ENCODE assay signal across 8 cellular contexts in the genomic region with DNA sequence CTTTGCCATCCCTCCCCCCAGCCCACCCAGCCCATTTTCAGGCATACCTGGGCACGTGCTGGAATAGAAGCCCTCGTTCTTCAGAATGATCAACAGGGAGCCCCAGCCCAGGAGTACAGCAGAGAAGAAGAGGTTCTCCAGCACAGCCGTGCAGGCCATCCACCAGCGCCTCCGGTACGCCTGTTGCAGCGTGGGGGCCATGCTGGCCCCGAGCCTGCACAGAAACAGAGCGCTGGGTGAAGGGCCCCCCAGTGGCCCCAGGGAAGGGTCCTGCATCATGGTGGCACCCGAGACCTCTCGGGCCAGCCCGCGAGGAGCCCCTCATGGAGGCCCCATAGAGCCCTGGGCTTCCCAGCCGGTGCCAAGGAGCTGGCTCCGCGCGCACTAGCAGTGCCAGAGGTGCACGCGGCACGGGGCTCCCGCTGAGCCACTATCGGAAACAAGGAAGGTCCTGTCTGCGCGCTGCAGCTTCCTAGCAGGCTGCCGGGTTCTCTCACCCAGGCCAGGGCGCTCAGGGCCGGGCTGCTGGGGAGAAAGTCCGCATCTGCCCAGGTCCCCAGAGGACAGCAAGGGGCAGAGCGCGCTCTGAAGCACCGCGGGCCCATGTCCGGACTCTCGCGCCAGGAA. TPM values are rescaled to one million over a fixed set of nuclear protein-coding genes. Genes with fewer than 3 reads are reported as not detected.
DNase-seq lines count a peak whose midpoint lies in the region; ATAC-seq and TF ChIP-seq lines count a peak whose summit lies in the region.

No MANE protein-coding gene starts in this region.

- H3K9me3 Mint-ChIP-seq in CD8-positive, alpha-beta T cell: no peaks in the 10 kb centered on the region
- H3K9me3 Mint-ChIP-seq in naive B cell (no peaks in the 10 kb centered on the region), type B pancreatic cell (no peaks in the 10 kb centered on the region)

- peak overlapping the region; percentile 48 for H3K27ac ChIP-seq in CD8-positive, alpha-beta T cell (ENCODE audit: low read depth, low read length)

- H3K4me3 ChIP-seq in CD8-positive, alpha-beta T cell (ENCODE audit: low read depth, low read length): peak overlapping the region; percentile 82
- H3K4me3 ChIP-seq in Jurkat, Clone E6-1 (ENCODE audit: low read length): peak overlapping the region; percentile 84
- H3K4me3 ChIP-seq in epithelial cell of proximal tubule (ENCODE audit: low read depth, low read length): peak overlapping the region; percentile 76

- H3K4me3 Mint-ChIP-seq in CD8-positive, alpha-beta T cell: peak overlapping the region; percentile 98
- peak overlapping the region; percentile 91 to 99 (median 97) for H3K4me3 Mint-ChIP-seq in naive B cell
- peak overlapping the region; percentile 92 for H3K4me3 Mint-ChIP-seq in type B pancreatic cell

- peak; percentile 51 for ATAC-seq in CD8-positive, alpha-beta T cell
- ATAC-seq in GM21381 (IDR thresholded peaks at IDR 0.05; ENCODE audit: unreplicated experiment): peak; percentile 31
- peak; percentile 31 to 42 for ATAC-seq in naive B cell (ENCODE audit: low read depth in 2 of 2)

- DNase-seq in CD8-positive, alpha-beta T cell: peak in 5 of 7 experiments; percentile 22 to 60 (median 31)
- no peak for DNase-seq in Jurkat, Clone E6-1 (ENCODE audit: low read depth, low spot score)
- DNase-seq in activated CD4-positive, alpha-beta T cell treated with anti-CD3 and anti-CD28 coated beads for 48 hours: peak; percentile 64
- DNase-seq in epithelial cell of proximal tubule (ENCODE audit: low read depth) (no peak), naive B cell (no peak), type B pancreatic cell (ENCODE audit: extremely low spot score, unreplicated experiment) (no peak), amniotic stem cell (lab: John Stamatoyannopoulos, UW) (no peak)

- TF ChIP-seq CTCF in CD8-positive, alpha-beta T cell (IDR thresholded peaks at IDR 0.05): no peak
- TF ChIP-seq CTCF in epithelial cell of proximal tubule (conservative IDR thresholded peaks at IDR 0.05; ENCODE audit: low read depth, low read length) (no peak), type B pancreatic cell (conservative IDR thresholded peaks at IDR 0.05) (no peak)

- CTCF ChIA-PET in CD8-positive, alpha-beta T cell (lab: Charles Lee): interaction anchor here (1.0 to 22.2 kb wide), 7 partner anchors 9 to 168 kb away, joined by 3 to 755 read pairs (median 22); a partner anchor contains a TSS

- H3K36me3 ChIP-seq in CD8-positive, alpha-beta T cell (ENCODE audit: insufficient read depth, low read length): no peaks in the 10 kb centered on the region

- POLR2A ChIA-PET in CD8-positive, alpha-beta T cell (lab: Charles Lee): interaction anchor here (0.8 to 3.5 kb wide), 7 partner anchors 10 to 189 kb away, joined by 3 to 14 read pairs (median 6); a partner anchor contains a TSS

- intact Hi-C loops in CD8-positive, alpha-beta T cell (cut with DNase I, micrococcal nuclease): loop anchor here in 1 of 2 experiments (1.0 to 2.0 kb wide), 2 partner anchors 13 to 21 kb away; no protein-coding TSS in a partner anchor

- peak overlapping the region; percentile 77 for H3K27ac Mint-ChIP-seq in CD8-positive, alpha-beta T cell
- H3K27ac Mint-ChIP-seq in naive B cell (peak overlapping the region in 2 of 6 donors; percentile 15 to 60), type B pancreatic cell (no peak overlapping the region)

- peaks cover 7% of the 10 kb centered on the region for H3K36me3 Mint-ChIP-seq in CD8-positive, alpha-beta T cell
- H3K36me3 Mint-ChIP-seq in naive B cell (no peaks in the 10 kb centered on the region), type B pancreatic cell (no peaks in the 10 kb centered on the region)

- H3K4me1 ChIP-seq in CD8-positive, alpha-beta T cell (ENCODE audit: insufficient read depth, low read length): peaks cover 27% of the 10 kb centered on the region

- no peaks in the 10 kb centered on the region for H3K27me3 Mint-ChIP-seq in CD8-positive, alpha-beta T cell (ENCODE audit: low read depth)
- H3K27me3 Mint-ChIP-seq in naive B cell: no peaks in the 10 kb centered on the region
- H3K27me3 Mint-ChIP-seq in type B pancreatic cell: peaks cover 57% of the 10 kb centered on the region

- peaks cover 38% of the 10 kb centered on the region for H3K4me1 Mint-ChIP-seq in CD8-positive, alpha-beta T cell (ENCODE audit: low read depth)
- peaks cover 37 to 43% (median 38%) of the 10 kb centered on the region in 3 donors for H3K4me1 Mint-ChIP-seq in naive B cell
- H3K4me1 Mint-ChIP-seq in type B pancreatic cell (ENCODE audit: unreplicated experiment): peaks cover 9% of the 10 kb centered on the region

- no peaks in the 10 kb centered on the region for H3K9me3 ChIP-seq in CD8-positive, alpha-beta T cell (ENCODE audit: low read length)

- no peaks in the 10 kb centered on the region for H3K27me3 ChIP-seq in CD8-positive, alpha-beta T cell (ENCODE audit: insufficient read depth, low read length)

RNA-seq across cellular contexts. Expression of a gene that starts 1.5 kb away (rescaled TPM):
- total RNA-seq in CD8-positive, alpha-beta T cell: 1 to 10 TPM; 4.4 to 7.5 TPM
- polyA plus RNA-seq in Jurkat, Clone E6-1 (2012; ENCODE audit: insufficient read depth, insufficient read length): 23.7 TPM
- total RNA-seq in epithelial cell of proximal tubule (3.6 and 9.0 TPM in 2 replicates), type B pancreatic cell (ENCODE audit: low replicate concordance) (19.0 and 20.8 TPM in 2 replicates)
- 10 to 100 TPM in 1 of 6 donors, 1 to 10 TPM in 5; 3.2 to 10.9 (median 4.6) TPM for polyA plus RNA-seq in naive B cell (ENCODE audit: low read depth in 6 of 6)

RNA-seq across cellular contexts. Expression of a gene that starts 16.5 kb away (rescaled TPM):
- total RNA-seq in CD8-positive, alpha-beta T cell: 10 to 100 TPM; 16.4 to 18.9 TPM
- polyA plus RNA-seq in Jurkat, Clone E6-1 (2012; ENCODE audit: insufficient read depth, insufficient read length): 229 TPM
- total RNA-seq in epithelial cell of proximal tubule (43.1 and 89.1 TPM in 2 replicates), type B pancreatic cell (ENCODE audit: low replicate concordance) (57.9 and 64.2 TPM in 2 replicates)
- 100 to 1,000 TPM in 1 of 6 donors, 10 to 100 TPM in 5; 64.9 to 105 (median 79.9) TPM for polyA plus RNA-seq in naive B cell (ENCODE audit: low read depth in 6 of 6)

RNA-seq across cellular contexts. Expression of a gene that starts 23.4 kb away (rescaled TPM):
- not detected for total RNA-seq in CD8-positive, alpha-beta T cell
- not detected for polyA plus RNA-seq in Jurkat, Clone E6-1 (2012; ENCODE audit: insufficient read depth, insufficient read length)
- total RNA-seq in epithelial cell of proximal tubule (not detected in 2 replicates), type B pancreatic cell (ENCODE audit: low replicate concordance) (not detected in 2 replicates)
- under 1 TPM in 3 of 6 donors, not detected in 3; 0.18 to 0.40 (median 0.34) TPM for polyA plus RNA-seq in naive B cell (ENCODE audit: low read depth in 6 of 6)

RNA-seq across cellular contexts. Expression of a gene that starts 53.4 kb away (rescaled TPM):
- 10 to 100 TPM; 44.4 to 47.2 TPM for total RNA-seq in CD8-positive, alpha-beta T cell
- 87.5 TPM for polyA plus RNA-seq in Jurkat, Clone E6-1 (2012; ENCODE audit: insufficient read depth, insufficient read length)
- total RNA-seq in epithelial cell of proximal tubule (12.2 and 19.4 TPM in 2 replicates), type B pancreatic cell (ENCODE audit: low replicate concordance) (29.9 and 65.1 TPM in 2 replicates)
- 100 to 1,000 TPM; 182 to 310 (median 219) TPM for polyA plus RNA-seq in naive B cell (ENCODE audit: low read depth in 6 of 6)

RNA-seq across cellular contexts. Expression of a gene that starts 53.7 kb away (rescaled TPM):
- under 1 TPM; 0.16 to 0.31 TPM for total RNA-seq in CD8-positive, alpha-beta T cell
- polyA plus RNA-seq in Jurkat, Clone E6-1 (2012; ENCODE audit: insufficient read depth, insufficient read length): 6.1 TPM
- total RNA-seq in epithelial cell of proximal tubule: 0.98 TPM in 1 of 2 replicates, not detected in the other
- under 1 TPM in 1 of 6 donors, not detected in 5; 0.12 TPM for polyA plus RNA-seq in naive B cell (ENCODE audit: low read depth in 6 of 6)
- total RNA-seq in type B pancreatic cell (ENCODE audit: low replicate concordance): 8.6 and 10.4 TPM in 2 replicates

Comparison
In these comparisons a context has a peak if more than half of its experiments do, and no peak if none do; other contexts are left out.
1. DNase-seq: peak in CD8-positive, alpha-beta T cell (5 of 7) and activated CD4-positive, alpha-beta T cell treated with anti-CD3 and anti-CD28 coated beads for 48 hours (single experiment); none in Jurkat, Clone E6-1 (single experiment), epithelial cell of proximal tubule (single experiment), naive B cell (single experiment), type B pancreatic cell (single experiment) and amniotic stem cell (single experiment).
2. Peak in every context shown above with its lines, with median percentiles within 50 percentile points of each other: ATAC-seq, H3K4me3 ChIP-seq and H3K4me3 Mint-ChIP-seq.